ENCODE assay signal across 1 cellular context in the genomic region with DNA sequence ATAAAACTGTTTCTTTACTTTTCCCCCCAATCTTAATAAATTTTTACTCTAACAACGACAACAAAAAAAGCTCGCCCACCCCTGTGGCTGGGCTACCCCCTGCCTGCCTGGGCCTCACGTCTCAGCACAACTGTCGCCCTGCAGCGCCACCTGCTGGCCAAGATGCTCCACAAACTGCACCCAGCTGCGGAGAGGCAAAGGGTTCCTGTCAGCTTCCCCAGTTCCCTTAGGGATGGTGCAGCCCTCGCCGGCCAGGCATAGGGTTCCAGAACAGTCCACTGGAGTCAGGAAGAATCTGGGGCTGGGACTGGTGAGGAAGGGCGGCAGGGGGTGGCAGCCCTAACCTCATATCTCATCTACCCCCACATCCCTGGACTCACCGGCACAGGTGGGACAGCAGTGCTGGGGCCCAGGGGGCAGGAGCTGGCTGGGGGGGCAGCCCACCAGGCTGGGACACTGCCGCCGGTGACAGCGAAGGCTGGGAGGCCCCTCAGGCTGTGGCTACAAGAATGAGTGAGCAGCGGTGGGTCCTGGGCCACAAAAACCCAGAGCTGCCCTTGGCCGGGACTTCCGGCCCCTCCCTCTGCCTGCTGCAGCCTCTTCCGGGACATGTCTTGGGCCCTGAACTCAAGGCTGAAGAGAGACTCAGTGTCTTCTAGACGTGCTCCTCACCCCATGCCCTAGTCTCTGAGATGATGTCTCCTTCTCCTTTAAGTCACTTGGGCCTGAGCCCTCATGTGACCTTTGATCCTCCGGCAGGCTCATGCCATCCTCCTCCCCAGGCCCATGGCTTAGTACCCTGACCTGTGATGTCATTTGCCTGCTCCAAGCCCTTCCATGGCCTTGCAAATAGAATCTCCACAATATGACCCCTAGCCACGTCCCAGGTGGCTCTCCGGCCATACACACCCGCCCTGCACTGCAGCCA.
TF ChIP-seq lines count a peak whose summit lies in the region.

No MANE protein-coding gene starts in this region.

TF ChIP-seq in K562, 482 proteins besides CTCF, POLR2A, EP300 and RAD21 (continued from another document and continues in another):
- TF ChIP-seq, protein P1, sequence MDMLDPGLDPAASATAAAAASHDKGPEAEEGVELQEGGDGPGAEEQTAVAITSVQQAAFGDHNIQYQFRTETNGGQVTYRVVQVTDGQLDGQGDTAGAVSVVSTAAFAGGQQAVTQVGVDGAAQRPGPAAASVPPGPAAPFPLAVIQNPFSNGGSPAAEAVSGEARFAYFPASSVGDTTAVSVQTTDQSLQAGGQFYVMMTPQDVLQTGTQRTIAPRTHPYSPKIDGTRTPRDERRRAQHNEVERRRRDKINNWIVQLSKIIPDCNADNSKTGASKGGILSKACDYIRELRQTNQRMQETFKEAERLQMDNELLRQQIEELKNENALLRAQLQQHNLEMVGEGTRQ (CRISPR knock-in tag; IDR thresholded peaks at IDR 0.05) = no peak
- TF ChIP-seq POLR2B (IDR thresholded peaks at IDR 0.05; ENCODE audit: low read depth, partially characterized antibody) (no peak), ZKSCAN8 (CRISPR knock-in tag; IDR thresholded peaks at IDR 0.05) (no peak), JUND (IDR thresholded peaks at IDR 0.05; ENCODE audit: borderline replicate concordance, low read depth, low read length) (peak; percentile 40), JUND (tag; IDR thresholded peaks at IDR 0.05; ENCODE audit: borderline replicate concordance, low read depth, low read length) (no peak; the same call in 2 of the 3 replicates), PCBP1 (IDR thresholded peaks at IDR 0.05; ENCODE audit: low read depth, low read length, poor library complexity, severe bottlenecking) (no peak), HNRNPUL1 (IDR thresholded peaks at IDR 0.05; ENCODE audit: low read length) (no peak), NBN (IDR thresholded peaks at IDR 0.05; ENCODE audit: low read depth) (no peak), SNRNP70 (optimal IDR thresholded peaks at IDR 0.05; ENCODE audit: low read depth, low read length) (no peak), U2AF1 (optimal IDR thresholded peaks at IDR 0.05; ENCODE audit: low read depth, low read length) (no peak), OTX1 (CRISPR knock-in tag; IDR thresholded peaks at IDR 0.05) (0 out of 2 replicates have a peak, but pooled peaks have one; percentile 12), ZNF644 (tag; IDR thresholded peaks at IDR 0.05; ENCODE audit: low read depth) (no peak), ZNF699 (CRISPR knock-in tag; IDR thresholded peaks at IDR 0.05; ENCODE audit: insufficient replicate concordance) (no peak), HCFC1 (IDR thresholded peaks at IDR 0.05; ENCODE audit: low read depth, low read length) (peak; percentile 48; the same call in 1 of the 2 replicates), CREBBP (IDR thresholded peaks at IDR 0.05; ENCODE audit: low read depth, low read length) (no peak), GATAD2B (IDR thresholded peaks at IDR 0.05; ENCODE audit: borderline replicate concordance) (no peak), ZNF75A (CRISPR knock-in tag; IDR thresholded peaks at IDR 0.05) (no peak), ZC3H8 (IDR thresholded peaks at IDR 0.05) (no peak), MAFK (IDR thresholded peaks at IDR 0.05; ENCODE audit: low read length) (0 out of 2 replicates have a peak, but pooled peaks have one; percentile 21), NCOA1 (IDR thresholded peaks at IDR 0.05; ENCODE audit: low read depth) (no peak), CBX1 (IDR thresholded peaks at IDR 0.05; ENCODE audit: low read depth) (peak; percentile 98), ZNF583 (CRISPR knock-in tag; IDR thresholded peaks at IDR 0.05) (0 out of 2 replicates have a peak, but pooled peaks have one; percentile 14), GTF2F1 (IDR thresholded peaks at IDR 0.05; ENCODE audit: low read depth, low read length) (no peak), ZNF347 (CRISPR knock-in tag; IDR thresholded peaks at IDR 0.05; ENCODE audit: low read depth) (no peak), ZNF354B (CRISPR knock-in tag; IDR thresholded peaks at IDR 0.05) (no peak), MAFF (IDR thresholded peaks at IDR 0.05; ENCODE audit: low read length) (no peak), ZNF121 (CRISPR knock-in tag; conservative IDR thresholded peaks at IDR 0.05) (no peak), RBM14 (IDR thresholded peaks at IDR 0.05; ENCODE audit: borderline replicate concordance, insufficient read depth, low read depth, low read length) (no peak), IRF2 (CRISPR knock-in tag; IDR thresholded peaks at IDR 0.05) (no peak), RCOR1 (IDR thresholded peaks at IDR 0.05; ENCODE audit: borderline replicate concordance in 1 of 2, low read depth in 2 of 2, low read length in 2 of 2) (peak in 1 of 2 experiments; percentile 54; a peak in 1 of 4 replicates), NFRKB (IDR thresholded peaks at IDR 0.05; ENCODE audit: low read depth) (no peak), ETV6 (IDR thresholded peaks at IDR 0.05; ENCODE audit: borderline replicate concordance in 1 of 2, low read depth in 2 of 2, low read length in 1 of 2) (no peak), ETV6 (CRISPR knock-in tag; IDR thresholded peaks at IDR 0.05; ENCODE audit: borderline replicate concordance) (no peak), FOXK2 (conservative IDR thresholded peaks at IDR 0.05 in 1 of 2, IDR thresholded peaks at IDR 0.05 in 1 of 2; ENCODE audit: low read depth in 2 of 2) (no peak)
- TF ChIP-seq, protein P2, sequence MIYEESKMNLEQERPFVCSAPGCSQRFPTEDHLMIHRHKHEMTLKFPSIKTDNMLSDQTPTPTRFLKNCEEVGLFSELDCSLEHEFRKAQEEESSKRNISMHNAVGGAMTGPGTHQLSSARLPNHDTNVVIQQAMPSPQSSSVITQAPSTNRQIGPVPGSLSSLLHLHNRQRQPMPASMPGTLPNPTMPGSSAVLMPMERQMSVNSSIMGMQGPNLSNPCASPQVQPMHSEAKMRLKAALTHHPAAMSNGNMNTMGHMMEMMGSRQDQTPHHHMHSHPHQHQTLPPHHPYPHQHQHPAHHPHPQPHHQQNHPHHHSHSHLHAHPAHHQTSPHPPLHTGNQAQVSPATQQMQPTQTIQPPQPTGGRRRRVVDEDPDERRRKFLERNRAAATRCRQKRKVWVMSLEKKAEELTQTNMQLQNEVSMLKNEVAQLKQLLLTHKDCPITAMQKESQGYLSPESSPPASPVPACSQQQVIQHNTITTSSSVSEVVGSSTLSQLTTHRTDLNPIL (CRISPR knock-in tag; IDR thresholded peaks at IDR 0.05) = no peak
- TF ChIP-seq, protein P3, sequence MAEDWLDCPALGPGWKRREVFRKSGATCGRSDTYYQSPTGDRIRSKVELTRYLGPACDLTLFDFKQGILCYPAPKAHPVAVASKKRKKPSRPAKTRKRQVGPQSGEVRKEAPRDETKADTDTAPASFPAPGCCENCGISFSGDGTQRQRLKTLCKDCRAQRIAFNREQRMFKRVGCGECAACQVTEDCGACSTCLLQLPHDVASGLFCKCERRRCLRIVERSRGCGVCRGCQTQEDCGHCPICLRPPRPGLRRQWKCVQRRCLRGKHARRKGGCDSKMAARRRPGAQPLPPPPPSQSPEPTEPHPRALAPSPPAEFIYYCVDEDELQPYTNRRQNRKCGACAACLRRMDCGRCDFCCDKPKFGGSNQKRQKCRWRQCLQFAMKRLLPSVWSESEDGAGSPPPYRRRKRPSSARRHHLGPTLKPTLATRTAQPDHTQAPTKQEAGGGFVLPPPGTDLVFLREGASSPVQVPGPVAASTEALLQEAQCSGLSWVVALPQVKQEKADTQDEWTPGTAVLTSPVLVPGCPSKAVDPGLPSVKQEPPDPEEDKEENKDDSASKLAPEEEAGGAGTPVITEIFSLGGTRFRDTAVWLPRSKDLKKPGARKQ (CRISPR knock-in tag; IDR thresholded peaks at IDR 0.05) = no peak
- TF ChIP-seq, protein P4, sequence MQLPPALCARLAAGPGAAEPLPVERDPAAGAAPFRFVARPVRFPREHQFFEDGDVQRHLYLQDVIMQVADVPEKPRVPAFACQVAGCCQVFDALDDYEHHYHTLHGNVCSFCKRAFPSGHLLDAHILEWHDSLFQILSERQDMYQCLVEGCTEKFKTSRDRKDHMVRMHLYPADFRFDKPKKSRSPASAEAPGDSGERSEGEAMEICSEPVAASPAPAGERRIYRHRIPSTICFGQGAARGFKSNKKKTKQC (CRISPR knock-in tag; IDR thresholded peaks at IDR 0.05) = no peak
- TF ChIP-seq, protein P5, sequence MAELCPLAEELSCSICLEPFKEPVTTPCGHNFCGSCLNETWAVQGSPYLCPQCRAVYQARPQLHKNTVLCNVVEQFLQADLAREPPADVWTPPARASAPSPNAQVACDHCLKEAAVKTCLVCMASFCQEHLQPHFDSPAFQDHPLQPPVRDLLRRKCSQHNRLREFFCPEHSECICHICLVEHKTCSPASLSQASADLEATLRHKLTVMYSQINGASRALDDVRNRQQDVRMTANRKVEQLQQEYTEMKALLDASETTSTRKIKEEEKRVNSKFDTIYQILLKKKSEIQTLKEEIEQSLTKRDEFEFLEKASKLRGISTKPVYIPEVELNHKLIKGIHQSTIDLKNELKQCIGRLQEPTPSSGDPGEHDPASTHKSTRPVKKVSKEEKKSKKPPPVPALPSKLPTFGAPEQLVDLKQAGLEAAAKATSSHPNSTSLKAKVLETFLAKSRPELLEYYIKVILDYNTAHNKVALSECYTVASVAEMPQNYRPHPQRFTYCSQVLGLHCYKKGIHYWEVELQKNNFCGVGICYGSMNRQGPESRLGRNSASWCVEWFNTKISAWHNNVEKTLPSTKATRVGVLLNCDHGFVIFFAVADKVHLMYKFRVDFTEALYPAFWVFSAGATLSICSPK (IDR thresholded peaks at IDR 0.05; ENCODE audit: borderline replicate concordance) = no peak
- TF ChIP-seq, protein P6, sequence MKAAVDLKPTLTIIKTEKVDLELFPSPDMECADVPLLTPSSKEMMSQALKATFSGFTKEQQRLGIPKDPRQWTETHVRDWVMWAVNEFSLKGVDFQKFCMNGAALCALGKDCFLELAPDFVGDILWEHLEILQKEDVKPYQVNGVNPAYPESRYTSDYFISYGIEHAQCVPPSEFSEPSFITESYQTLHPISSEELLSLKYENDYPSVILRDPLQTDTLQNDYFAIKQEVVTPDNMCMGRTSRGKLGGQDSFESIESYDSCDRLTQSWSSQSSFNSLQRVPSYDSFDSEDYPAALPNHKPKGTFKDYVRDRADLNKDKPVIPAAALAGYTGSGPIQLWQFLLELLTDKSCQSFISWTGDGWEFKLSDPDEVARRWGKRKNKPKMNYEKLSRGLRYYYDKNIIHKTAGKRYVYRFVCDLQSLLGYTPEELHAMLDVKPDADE (conservative IDR thresholded peaks at IDR 0.05; ENCODE audit: control insufficient read depth, low read depth, low read length) = no peak
- TF ChIP-seq, protein P7, sequence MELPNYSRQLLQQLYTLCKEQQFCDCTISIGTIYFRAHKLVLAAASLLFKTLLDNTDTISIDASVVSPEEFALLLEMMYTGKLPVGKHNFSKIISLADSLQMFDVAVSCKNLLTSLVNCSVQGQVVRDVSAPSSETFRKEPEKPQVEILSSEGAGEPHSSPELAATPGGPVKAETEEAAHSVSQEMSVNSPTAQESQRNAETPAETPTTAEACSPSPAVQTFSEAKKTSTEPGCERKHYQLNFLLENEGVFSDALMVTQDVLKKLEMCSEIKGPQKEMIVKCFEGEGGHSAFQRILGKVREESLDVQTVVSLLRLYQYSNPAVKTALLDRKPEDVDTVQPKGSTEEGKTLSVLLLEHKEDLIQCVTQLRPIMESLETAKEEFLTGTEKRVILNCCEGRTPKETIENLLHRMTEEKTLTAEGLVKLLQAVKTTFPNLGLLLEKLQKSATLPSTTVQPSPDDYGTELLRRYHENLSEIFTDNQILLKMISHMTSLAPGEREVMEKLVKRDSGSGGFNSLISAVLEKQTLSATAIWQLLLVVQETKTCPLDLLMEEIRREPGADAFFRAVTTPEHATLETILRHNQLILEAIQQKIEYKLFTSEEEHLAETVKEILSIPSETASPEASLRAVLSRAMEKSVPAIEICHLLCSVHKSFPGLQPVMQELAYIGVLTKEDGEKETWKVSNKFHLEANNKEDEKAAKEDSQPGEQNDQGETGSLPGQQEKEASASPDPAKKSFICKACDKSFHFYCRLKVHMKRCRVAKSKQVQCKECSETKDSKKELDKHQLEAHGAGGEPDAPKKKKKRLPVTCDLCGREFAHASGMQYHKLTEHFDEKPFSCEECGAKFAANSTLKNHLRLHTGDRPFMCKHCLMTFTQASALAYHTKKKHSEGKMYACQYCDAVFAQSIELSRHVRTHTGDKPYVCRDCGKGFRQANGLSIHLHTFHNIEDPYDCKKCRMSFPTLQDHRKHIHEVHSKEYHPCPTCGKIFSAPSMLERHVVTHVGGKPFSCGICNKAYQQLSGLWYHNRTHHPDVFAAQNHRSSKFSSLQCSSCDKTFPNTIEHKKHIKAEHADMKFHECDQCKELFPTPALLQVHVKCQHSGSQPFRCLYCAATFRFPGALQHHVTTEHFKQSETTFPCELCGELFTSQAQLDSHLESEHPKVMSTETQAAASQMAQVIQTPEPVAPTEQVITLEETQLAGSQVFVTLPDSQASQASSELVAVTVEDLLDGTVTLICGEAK (IDR thresholded peaks at IDR 0.05) = no peak
- TF ChIP-seq, protein P7 (CRISPR knock-in tag; IDR thresholded peaks at IDR 0.05) = no peak
- TF ChIP-seq, protein P8, sequence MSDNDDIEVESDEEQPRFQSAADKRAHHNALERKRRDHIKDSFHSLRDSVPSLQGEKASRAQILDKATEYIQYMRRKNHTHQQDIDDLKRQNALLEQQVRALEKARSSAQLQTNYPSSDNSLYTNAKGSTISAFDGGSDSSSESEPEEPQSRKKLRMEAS (CRISPR knock-in tag; IDR thresholded peaks at IDR 0.05) = no peak
- TF ChIP-seq, protein P9, sequence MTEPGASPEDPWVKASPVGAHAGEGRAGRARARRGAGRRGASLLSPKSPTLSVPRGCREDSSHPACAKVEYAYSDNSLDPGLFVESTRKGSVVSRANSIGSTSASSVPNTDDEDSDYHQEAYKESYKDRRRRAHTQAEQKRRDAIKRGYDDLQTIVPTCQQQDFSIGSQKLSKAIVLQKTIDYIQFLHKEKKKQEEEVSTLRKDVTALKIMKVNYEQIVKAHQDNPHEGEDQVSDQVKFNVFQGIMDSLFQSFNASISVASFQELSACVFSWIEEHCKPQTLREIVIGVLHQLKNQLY (CRISPR knock-in tag; conservative IDR thresholded peaks at IDR 0.05) = no peak
